6 cellular contexts compared by ENCODE assay signal in genomic region chr9:133359420-133360175, GRCh38. TPM values are rescaled to one million over a fixed set of nuclear protein-coding genes. Genes with fewer than 3 reads are reported as not detected.
DNase-seq lines count a peak whose midpoint lies in the region; ATAC-seq, FAIRE-seq and TF ChIP-seq lines count a peak whose summit lies in the region.

No MANE protein-coding gene starts in this region.

- peaks cover 31% of the 10 kb centered on the region for H3F3A ChIP-seq in smooth muscle cell (ENCODE audit: low read depth)

- no peaks in the 10 kb centered on the region for H3K9me3 ChIP-seq in K562 (replicated peaks; ENCODE audit: control insufficient read depth, insufficient read depth, low read depth, low read length)
- no peaks in the 10 kb centered on the region for H3K9me3 ChIP-seq in smooth muscle cell (replicated peaks; ENCODE audit: low read depth)

- WGBS in K562 (ENCODE audit: insufficient coverage, low coverage, missing lambda C conversion rate) = 50% methylated on average over 16 of the region's 20 CpGs
- 81% methylated on average over 20 of the region's 20 CpGs for WGBS in smooth muscle cell (ENCODE audit: low lambda C conversion rate)

- intact Hi-C loops in K562 (cut with micrococcal nuclease) = loop anchor here (2.0 kb wide), 1 partner anchor 127 kb away; no protein-coding TSS in a partner anchor

- ATAC-seq in activated T-cell treated with anti-CD3 and anti-CD28 coated beads, Interleukin-2, amount 50 U/mL, for 4 hours = no peak
- ATAC-seq in K562 = peak; percentile 46
- no peak for ATAC-seq in GM18873 (IDR thresholded peaks at IDR 0.05; ENCODE audit: low FRiP score, unreplicated experiment)

- no peaks in the 10 kb centered on the region for H3K27me3 Mint-ChIP-seq in activated T-cell treated with anti-CD3 and anti-CD28 coated beads, Interleukin-2, amount 50 U/mL, for 24 hours
- no peaks in the 10 kb centered on the region for H3K27me3 Mint-ChIP-seq in activated T-cell treated with anti-CD3 and anti-CD28 coated beads, Interleukin-2, amount 50 U/mL, for 4 hours (ENCODE audit: low read depth)

- H2AFZ ChIP-seq in K562 (ENCODE audit: low read depth, low read length) = no peak overlapping the region
- H2AFZ ChIP-seq in smooth muscle cell (ENCODE audit: low read depth) = no peak overlapping the region

- peak; percentile 64 for FAIRE-seq in K562 (lab: Jason Lieb, UNC)

- TF ChIP-seq CTCF in K562 (IDR thresholded peaks at IDR 0.05 in 2 of 3, conservative IDR thresholded peaks at IDR 0.05 in 1 of 3; ENCODE audit: insufficient read depth in 2 of 3, low read depth in 1 of 3, low read length in 3 of 3) (peak; percentile 70 to 71 (median 70)), smooth muscle cell (IDR thresholded peaks at IDR 0.05; ENCODE audit: borderline replicate concordance, insufficient read depth, poor library complexity, severe bottlenecking) (peak; percentile 15)

- peaks cover 17 to 50% of the 10 kb centered on the region in 2 experiments; a peak in 4 of 5 replicates for H3K4me1 ChIP-seq in K562 (replicated peaks in 1 of 2; ENCODE audit: control insufficient read depth in 2 of 2, insufficient read depth in 2 of 2, low read length in 2 of 2)
- H3K4me1 ChIP-seq in smooth muscle cell (ENCODE audit: low read depth) = peaks cover 12% of the 10 kb centered on the region

- no peaks in the 10 kb centered on the region for H3K9me3 Mint-ChIP-seq in activated T-cell treated with anti-CD3 and anti-CD28 coated beads, Interleukin-2, amount 50 U/mL, for 24 hours
- H3K9me3 Mint-ChIP-seq in activated T-cell treated with anti-CD3 and anti-CD28 coated beads, Interleukin-2, amount 50 U/mL, for 4 hours = no peaks in the 10 kb centered on the region

- H3K4me1 Mint-ChIP-seq in activated T-cell treated with anti-CD3 and anti-CD28 coated beads, Interleukin-2, amount 50 U/mL, for 24 hours (ENCODE audit: low read depth) = peaks cover 60% of the 10 kb centered on the region
- H3K4me1 Mint-ChIP-seq in activated T-cell treated with anti-CD3 and anti-CD28 coated beads, Interleukin-2, amount 50 U/mL, for 4 hours (ENCODE audit: low read depth) = peaks cover 49% of the 10 kb centered on the region

- no peak overlapping the region for H3K27ac ChIP-seq in K562 (ENCODE audit: extremely low read depth, low read depth, low read length)
- H3K27ac ChIP-seq in smooth muscle cell (ENCODE audit: low read depth) = peak overlapping the region; percentile 55

- H4K20me1 ChIP-seq in K562 (replicated peaks; ENCODE audit: control insufficient read depth, insufficient read depth, low read length) (peaks cover 35% of the 10 kb centered on the region), smooth muscle cell (ENCODE audit: low read depth) (peaks cover 79% of the 10 kb centered on the region)

- H3K36me3 ChIP-seq in K562 (ENCODE audit: control insufficient read depth, insufficient read depth, low read length) (peaks cover 74% of the 10 kb centered on the region), smooth muscle cell (ENCODE audit: low read depth) (peaks cover 4% of the 10 kb centered on the region)

- H3K27me3 ChIP-seq in K562 (ENCODE audit: control insufficient read depth in 2 of 2, insufficient read depth in 2 of 2, low read length in 2 of 2) (no peaks in the 10 kb centered on the region), smooth muscle cell (ENCODE audit: low read depth) (no peaks in the 10 kb centered on the region)

- no peak overlapping the region for H3K4me3 ChIP-seq in K562
- H3K4me3 ChIP-seq in smooth muscle cell = no peak overlapping the region

- POLR2A ChIA-PET in K562 (lab: Yijun Ruan, JAX) = interaction anchor here (0.6 to 7.4 kb wide), 10 partner anchors 9 to 173 kb away, joined by 3 to 109 read pairs (median 4); partner anchors contain the start of genes CACFD1, MED22 and RPL7A

- CTCF ChIA-PET in K562 (lab: Yijun Ruan, JAX; ENCODE audit: low intra/inter-chr PET ratio) = interaction anchor here (1.5 kb wide), 1 partner anchor 127 kb away, joined by 5 read pairs; no protein-coding TSS in a partner anchor

- H3K36me3 Mint-ChIP-seq in activated T-cell treated with anti-CD3 and anti-CD28 coated beads, Interleukin-2, amount 50 U/mL, for 24 hours (ENCODE audit: low read depth) = peaks cover 80% of the 10 kb centered on the region
- H3K36me3 Mint-ChIP-seq in activated T-cell treated with anti-CD3 and anti-CD28 coated beads, Interleukin-2, amount 50 U/mL, for 4 hours (ENCODE audit: insufficient read depth) = peaks cover 30% of the 10 kb centered on the region

- peak overlapping the region; percentile 93 for H3K27ac Mint-ChIP-seq in activated T-cell treated with anti-CD3 and anti-CD28 coated beads, Interleukin-2, amount 50 U/mL, for 24 hours

- peak; percentile 51 for DNase-seq in activated T-cell treated with anti-CD3 and anti-CD28 coated beads, Interleukin-2, amount 50 U/mL, for 24 hours
- no peak for DNase-seq in activated T-cell treated with anti-CD3 and anti-CD28 coated beads, Interleukin-2, amount 50 U/mL, for 4 hours
- DNase-seq in K562 (ENCODE audit: extremely low read depth in 1 of 4, low spot score in 3 of 4) (peak in 2 of 4 experiments; percentile 53 to 62), smooth muscle cell (lab: John Stamatoyannopoulos, UW; ENCODE audit: unreplicated experiment) (no peak), hippocampal formation (lab: John Stamatoyannopoulos, UW) (no peak)

- TF ChIP-seq RAD21 in K562 (CRISPR knock-in tag; conservative IDR thresholded peaks at IDR 0.05 in 1 of 2, IDR thresholded peaks at IDR 0.05 in 1 of 2) = peak; percentile 51 to 76

- TF ChIP-seq EP300 in K562 (IDR thresholded peaks at IDR 0.05; ENCODE audit: low read length) = no peak

- H3K9ac ChIP-seq in K562 (ENCODE audit: insufficient read depth in 1 of 2, low read depth in 2 of 2, low read length in 2 of 2) (peak overlapping the region in 1 of 2 experiments; percentile 70; a peak in 2 of 4 replicates), smooth muscle cell (ENCODE audit: low read depth) (no peak overlapping the region)

- in situ Hi-C loops in K562 (cut with MboI) = no loop called here

- no peaks in the 10 kb centered on the region for H3K9me1 ChIP-seq in K562 (ENCODE audit: control insufficient read depth, insufficient read depth, low read length)

- H3K4me2 ChIP-seq in K562 (ENCODE audit: insufficient read depth, low read length) = no peak overlapping the region
- no peak overlapping the region for H3K4me2 ChIP-seq in smooth muscle cell

- no peak for TF ChIP-seq POLR2A in K562 (conservative IDR thresholded peaks at IDR 0.05)

- H3K4me3 Mint-ChIP-seq in activated T-cell treated with anti-CD3 and anti-CD28 coated beads, Interleukin-2, amount 50 U/mL, for 24 hours = no peak overlapping the region
- H3K4me3 Mint-ChIP-seq in activated T-cell treated with anti-CD3 and anti-CD28 coated beads, Interleukin-2, amount 50 U/mL, for 4 hours = no peak overlapping the region

- no TSS peak for BruUV-seq in K562 (replicated peaks; lab: Mats Ljungman, UMichigan)

- H3K79me2 ChIP-seq in K562 (ENCODE audit: control insufficient read depth, insufficient read depth, low read length) (peaks cover 36% of the 10 kb centered on the region), smooth muscle cell (ENCODE audit: low read depth) (peaks cover 26% of the 10 kb centered on the region)

RNA-seq across cellular contexts. Expression of gene SURF2, which starts 3.2 kb away (rescaled TPM):
- total RNA-seq in activated T-cell treated with anti-CD3 and anti-CD28 coated beads, Interleukin-2, amount 50 U/mL, for 4 hours = 10 to 100 TPM; 48.0 to 64.1 (median 57.9) TPM
- total RNA-seq in K562 (2011; cell fraction: chromatin; rRNA removed; ENCODE audit: low replicate concordance) = 2.1 and 4.8 TPM in 2 replicates
- 5.7 and 6.1 TPM in 2 replicates for total RNA-seq in K562 (2011; cell fraction: nucleolus; rRNA removed)
- total RNA-seq in K562 (2011; cell fraction: nucleoplasm; rRNA removed) = 3.4 and 7.6 TPM in 2 replicates
- total RNA-seq in K562 (2014; rRNA removed) (82.5 and 83.0 TPM in 2 replicates), K562 (2014; rRNA removed; fragmentation: Illumina TruSeq; extraction: Trizol) (18.6 and 19.8 TPM in 2 replicates), K562 (2015; rRNA removed; fragmentation: Illumina TruSeq; extraction: Trizol) (37.0 and 37.3 TPM in 2 replicates), K562 (2021) (38.3 and 43.3 TPM in 2 replicates), smooth muscle cell (2.8 and 11.4 TPM in 2 replicates)
- polyA plus RNA-seq in K562 (2011; rRNA removed) (7.3 and 9.7 TPM in 2 replicates), K562 (2014; fragmentation: Illumina TruSeq; extraction: Trizol) (21.3 and 32.2 TPM in 2 replicates), K562 (2014; fragmentation: Nextera tagmentation; extraction: Ambion mirVana) (10 to 100 TPM in 1 of 2 experiments, 1 to 10 TPM in 1; 5.5 to 10.2 TPM), K562 (2014; rRNA removed) (52.4 and 58.9 TPM in 2 replicates), smooth muscle cell (21.4 and 28.9 TPM in 2 replicates)
- polyA plus RNA-seq in K562 (2011; cell fraction: cytosol; rRNA removed) = 11.8 and 44.2 TPM in 2 replicates
- 6.8 and 14.0 TPM in 2 replicates for polyA plus RNA-seq in K562 (2011; cell fraction: nucleus; rRNA removed)
- polyA plus RNA-seq in K562 (2012) = 30.9 and 47.7 TPM in 2 replicates
- 7.6 TPM in 2 replicates for polyA minus RNA-seq in K562 (2011; rRNA and poly(A)+ RNA removed)
- polyA minus RNA-seq in K562 (2011; cell fraction: cytosol; rRNA and poly(A)+ RNA removed) = 10.3 and 16.3 TPM in 2 replicates
- polyA minus RNA-seq in K562 (2011; cell fraction: nucleus; rRNA and poly(A)+ RNA removed) = 4.1 and 4.2 TPM in 2 replicates

RNA-seq across cellular contexts. Expression of gene SURF1, which starts 3.3 kb away (rescaled TPM):
- total RNA-seq in activated T-cell treated with anti-CD3 and anti-CD28 coated beads, Interleukin-2, amount 50 U/mL, for 4 hours = 10 to 100 TPM; 24.1 to 37.1 (median 30.6) TPM
- 14.8 and 38.0 TPM in 2 replicates for total RNA-seq in K562 (2011; cell fraction: chromatin; rRNA removed; ENCODE audit: low replicate concordance)
- 35.1 and 38.5 TPM in 2 replicates for total RNA-seq in K562 (2011; cell fraction: nucleolus; rRNA removed)
- total RNA-seq in K562 (2011; cell fraction: nucleoplasm; rRNA removed) = 27.0 and 30.6 TPM in 2 replicates
- total RNA-seq in K562 (2014; rRNA removed) (17.9 and 20.8 TPM in 2 replicates), K562 (2014; rRNA removed; fragmentation: Illumina TruSeq; extraction: Trizol) (20.9 and 21.2 TPM in 2 replicates), K562 (2015; rRNA removed; fragmentation: Illumina TruSeq; extraction: Trizol) (15.5 and 16.6 TPM in 2 replicates), K562 (2021) (26.7 and 26.8 TPM in 2 replicates), smooth muscle cell (23.8 and 33.5 TPM in 2 replicates)
- polyA plus RNA-seq in K562 (2011; rRNA removed) (28.6 and 29.8 TPM in 2 replicates), K562 (2014; fragmentation: Illumina TruSeq; extraction: Trizol) (19.1 and 22.2 TPM in 2 replicates), K562 (2014; fragmentation: Nextera tagmentation; extraction: Ambion mirVana) (10 to 100 TPM; 16.1 to 16.3 TPM), K562 (2014; rRNA removed) (30.4 and 31.3 TPM in 2 replicates), smooth muscle cell (57.7 and 60.7 TPM in 2 replicates)
- 20.7 and 21.2 TPM in 2 replicates for polyA plus RNA-seq in K562 (2011; cell fraction: cytosol; rRNA removed)
- polyA plus RNA-seq in K562 (2011; cell fraction: nucleus; rRNA removed) = 52.8 and 56.6 TPM in 2 replicates
- 23.6 and 38.1 TPM in 2 replicates for polyA plus RNA-seq in K562 (2012)
- polyA minus RNA-seq in K562 (2011; rRNA and poly(A)+ RNA removed) = 10.4 and 13.1 TPM in 2 replicates
- 6.1 and 6.4 TPM in 2 replicates for polyA minus RNA-seq in K562 (2011; cell fraction: cytosol; rRNA and poly(A)+ RNA removed)
- polyA minus RNA-seq in K562 (2011; cell fraction: nucleus; rRNA and poly(A)+ RNA removed) = 7.0 and 9.7 TPM in 2 replicates

RNA-seq across cellular contexts. Expression of gene RPL7A, which starts 11.6 kb away (rescaled TPM):
- total RNA-seq in activated T-cell treated with anti-CD3 and anti-CD28 coated beads, Interleukin-2, amount 50 U/mL, for 4 hours = 1,000 to 10,000 TPM; 3,573 to 3,630 (median 3,625) TPM
- 435 and 818 TPM in 2 replicates for total RNA-seq in K562 (2011; cell fraction: chromatin; rRNA removed; ENCODE audit: low replicate concordance)
- 981 and 1,003 TPM in 2 replicates for total RNA-seq in K562 (2011; cell fraction: nucleolus; rRNA removed)
- total RNA-seq in K562 (2011; cell fraction: nucleoplasm; rRNA removed) = 983 and 1,497 TPM in 2 replicates
- total RNA-seq in K562 (2014; rRNA removed) (2,031 and 2,305 TPM in 2 replicates), K562 (2014; rRNA removed; fragmentation: Illumina TruSeq; extraction: Trizol) (2,847 and 3,141 TPM in 2 replicates), K562 (2015; rRNA removed; fragmentation: Illumina TruSeq; extraction: Trizol) (3,167 and 3,195 TPM in 2 replicates), K562 (2021) (2,893 and 3,009 TPM in 2 replicates), smooth muscle cell (1,134 and 1,254 TPM in 2 replicates)
- polyA plus RNA-seq in K562 (2011; rRNA removed) (2,555 and 3,221 TPM in 2 replicates), K562 (2014; fragmentation: Illumina TruSeq; extraction: Trizol) (3,627 and 3,760 TPM in 2 replicates), K562 (2014; fragmentation: Nextera tagmentation; extraction: Ambion mirVana) (1,000 to 10,000 TPM; 1,935 to 2,418 TPM), K562 (2014; rRNA removed) (2,051 and 2,652 TPM in 2 replicates), smooth muscle cell (372 and 413 TPM in 2 replicates)
- polyA plus RNA-seq in K562 (2011; cell fraction: cytosol; rRNA removed) = 2,594 and 3,399 TPM in 2 replicates
- 1,411 and 1,919 TPM in 2 replicates for polyA plus RNA-seq in K562 (2011; cell fraction: nucleus; rRNA removed)
- 2,443 and 5,674 TPM in 2 replicates for polyA plus RNA-seq in K562 (2012)
- polyA minus RNA-seq in K562 (2011; rRNA and poly(A)+ RNA removed) = 2,918 and 2,983 TPM in 2 replicates
- 1,280 and 1,366 TPM in 2 replicates for polyA minus RNA-seq in K562 (2011; cell fraction: cytosol; rRNA and poly(A)+ RNA removed)
- polyA minus RNA-seq in K562 (2011; cell fraction: nucleus; rRNA and poly(A)+ RNA removed) = 400 and 734 TPM in 2 replicates

RNA-seq across cellular contexts. Expression of gene MED22, which starts 11.7 kb away (rescaled TPM):
- 10 to 100 TPM; 52.8 to 58.6 (median 55.3) TPM for total RNA-seq in activated T-cell treated with anti-CD3 and anti-CD28 coated beads, Interleukin-2, amount 50 U/mL, for 4 hours
- total RNA-seq in K562 (2011; cell fraction: chromatin; rRNA removed; ENCODE audit: low replicate concordance) = 32.2 and 75.9 TPM in 2 replicates
- 43.3 and 44.7 TPM in 2 replicates for total RNA-seq in K562 (2011; cell fraction: nucleolus; rRNA removed)
- 40.6 and 56.1 TPM in 2 replicates for total RNA-seq in K562 (2011; cell fraction: nucleoplasm; rRNA removed)
- 27.2 and 28.0 TPM in 2 replicates for total RNA-seq in K562 (2014; rRNA removed)
- total RNA-seq in K562 (2014; rRNA removed; fragmentation: Illumina TruSeq; extraction: Trizol) = 7.7 and 9.4 TPM in 2 replicates
- 22.3 and 22.6 TPM in 2 replicates for total RNA-seq in K562 (2015; rRNA removed; fragmentation: Illumina TruSeq; extraction: Trizol)
- 32.4 and 35.6 TPM in 2 replicates for total RNA-seq in K562 (2021)
- 23.4 and 33.6 TPM in 2 replicates for polyA plus RNA-seq in K562 (2011; rRNA removed)
- 28.9 and 48.4 TPM in 2 replicates for polyA plus RNA-seq in K562 (2011; cell fraction: cytosol; rRNA removed)
- polyA plus RNA-seq in K562 (2011; cell fraction: nucleus; rRNA removed) = 91.8 and 102 TPM in 2 replicates
- polyA plus RNA-seq in K562 (2012) = 24.0 and 26.3 TPM in 2 replicates
- polyA plus RNA-seq in K562 (2014; fragmentation: Illumina TruSeq; extraction: Trizol) = 15.5 and 23.8 TPM in 2 replicates
- polyA plus RNA-seq in K562 (2014; fragmentation: Nextera tagmentation; extraction: Ambion mirVana) = 1 to 10 TPM in 1 of 2 experiments, under 1 TPM in 1; 0.73 to 1.4 TPM
- 32.6 and 34.8 TPM in 2 replicates for polyA plus RNA-seq in K562 (2014; rRNA removed)
- polyA minus RNA-seq in K562 (2011; rRNA and poly(A)+ RNA removed) = 12.6 and 25.7 TPM in 2 replicates
- polyA minus RNA-seq in K562 (2011; cell fraction: cytosol; rRNA and poly(A)+ RNA removed) = 16.2 and 27.5 TPM in 2 replicates
- polyA minus RNA-seq in K562 (2011; cell fraction: nucleus; rRNA and poly(A)+ RNA removed) = 15.6 and 19.2 TPM in 2 replicates
- 8.3 and 9.0 TPM in 2 replicates for total RNA-seq in smooth muscle cell
- 15.8 and 17.9 TPM in 2 replicates for polyA plus RNA-seq in smooth muscle cell

RNA-seq across cellular contexts. Expression of gene SURF4, which starts 16.3 kb away (rescaled TPM):
- 100 to 1,000 TPM; 235 to 292 (median 255) TPM for total RNA-seq in activated T-cell treated with anti-CD3 and anti-CD28 coated beads, Interleukin-2, amount 50 U/mL, for 4 hours
- total RNA-seq in K562 (2011; cell fraction: chromatin; rRNA removed; ENCODE audit: low replicate concordance) = 165 and 371 TPM in 2 replicates
- 360 and 416 TPM in 2 replicates for total RNA-seq in K562 (2011; cell fraction: nucleolus; rRNA removed)
- total RNA-seq in K562 (2011; cell fraction: nucleoplasm; rRNA removed) = 387 and 460 TPM in 2 replicates
- 158 and 200 TPM in 2 replicates for total RNA-seq in K562 (2014; rRNA removed)
- total RNA-seq in K562 (2014; rRNA removed; fragmentation: Illumina TruSeq; extraction: Trizol) = 110 and 137 TPM in 2 replicates
- total RNA-seq in K562 (2015; rRNA removed; fragmentation: Illumina TruSeq; extraction: Trizol) = 128 and 130 TPM in 2 replicates
- total RNA-seq in K562 (2021) = 175 and 181 TPM in 2 replicates
- polyA plus RNA-seq in K562 (2011; rRNA removed) = 174 and 176 TPM in 2 replicates
- polyA plus RNA-seq in K562 (2011; cell fraction: cytosol; rRNA removed) = 241 and 245 TPM in 2 replicates
- polyA plus RNA-seq in K562 (2011; cell fraction: nucleus; rRNA removed) = 131 and 161 TPM in 2 replicates
- polyA plus RNA-seq in K562 (2012) = 137 and 203 TPM in 2 replicates
- polyA plus RNA-seq in K562 (2014; fragmentation: Illumina TruSeq; extraction: Trizol) = 144 and 148 TPM in 2 replicates
- polyA plus RNA-seq in K562 (2014; fragmentation: Nextera tagmentation; extraction: Ambion mirVana) = 10 to 100 TPM in 1 of 2 experiments, 1 to 10 TPM in 1; 8.4 to 13.5 TPM
- polyA plus RNA-seq in K562 (2014; rRNA removed) = 116 and 147 TPM in 2 replicates
- polyA minus RNA-seq in K562 (2011; rRNA and poly(A)+ RNA removed) = 117 and 140 TPM in 2 replicates
- polyA minus RNA-seq in K562 (2011; cell fraction: cytosol; rRNA and poly(A)+ RNA removed) = 116 and 143 TPM in 2 replicates
- 25.7 and 40.3 TPM in 2 replicates for polyA minus RNA-seq in K562 (2011; cell fraction: nucleus; rRNA and poly(A)+ RNA removed)
- total RNA-seq in smooth muscle cell = 353 and 377 TPM in 2 replicates
- 340 and 396 TPM in 2 replicates for polyA plus RNA-seq in smooth muscle cell
